ENCODE assay signal across 8 cellular contexts in the genomic region with DNA sequence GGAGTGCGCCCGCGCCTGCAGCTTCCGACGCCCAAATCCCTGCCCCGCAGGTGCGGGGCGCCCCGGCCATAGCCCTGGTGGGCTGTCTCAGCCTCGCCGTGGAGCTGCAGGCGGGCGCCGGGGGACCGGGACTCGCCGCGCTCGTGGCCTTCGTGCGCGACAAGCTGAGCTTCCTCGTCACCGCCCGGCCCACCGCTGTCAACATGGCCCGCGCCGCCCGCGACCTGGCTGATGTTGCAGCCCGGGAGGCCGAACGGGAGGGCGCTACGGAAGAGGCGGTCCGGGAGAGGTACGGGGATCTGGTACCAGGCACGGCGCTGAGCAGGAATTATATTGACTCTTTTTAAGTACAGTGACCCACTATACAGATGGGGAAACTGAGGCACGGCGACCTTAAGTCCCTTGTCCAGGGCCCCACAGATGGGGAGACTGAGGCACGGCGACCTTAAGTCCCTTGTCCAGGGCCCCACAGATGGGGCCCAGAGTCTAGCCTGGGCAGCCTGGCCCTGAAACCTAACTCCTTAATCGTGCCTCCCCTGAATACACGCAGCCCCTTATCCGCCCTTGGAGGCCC. TPM values are rescaled to one million over a fixed set of nuclear protein-coding genes. Genes with fewer than 3 reads are reported as not detected.
DNase-seq lines count a peak whose midpoint lies in the region; ATAC-seq and TF ChIP-seq lines count a peak whose summit lies in the region.

No MANE protein-coding gene starts in this region.

- H3K4me3 ChIP-seq in AG10803 (ENCODE audit: low read length): peak overlapping the region; percentile 77
- H3K4me3 ChIP-seq in mucosa of descending colon: peak overlapping the region; percentile 70

- peak overlapping the region; percentile 14 for H3K27ac Mint-ChIP-seq in type B pancreatic cell

- DNase-seq in AG10803 (ENCODE audit: low read depth): no peak
- peak; percentile 32 to 41 for DNase-seq in activated CD4-positive, alpha-beta T cell treated with anti-CD3 and anti-CD28 coated beads for 4 hours
- DNase-seq in effector CD4-positive, alpha-beta T cell: peak; percentile 28
- DNase-seq in mucosa of descending colon: peak in 2 of 3 donors; percentile 31 to 62
- DNase-seq in type B pancreatic cell (ENCODE audit: extremely low spot score, unreplicated experiment): no peak
- DNase-seq in NCI-H187 treated with DMSO at 0.1 percent for 48 hours (lab: John Stamatoyannopoulos, UW): no peak

- peaks cover 10% of the 10 kb centered on the region for H3K4me1 ChIP-seq in mucosa of descending colon (ENCODE audit: low read depth)

- H3K4me3 Mint-ChIP-seq in type B pancreatic cell: peak overlapping the region; percentile 93

- H3K4me1 Mint-ChIP-seq in type B pancreatic cell (ENCODE audit: unreplicated experiment): peaks cover 6% of the 10 kb centered on the region

- no peaks in the 10 kb centered on the region for H3K27me3 Mint-ChIP-seq in type B pancreatic cell

- peaks cover 3% of the 10 kb centered on the region for H3K36me3 ChIP-seq in mucosa of descending colon (ENCODE audit: low read depth)

- H3K9me3 Mint-ChIP-seq in type B pancreatic cell: no peaks in the 10 kb centered on the region

- TF ChIP-seq CTCF in AG10803 (conservative IDR thresholded peaks at IDR 0.05; ENCODE audit: low read length) (no peak), mucosa of descending colon (IDR thresholded peaks at IDR 0.05) (no peak), type B pancreatic cell (conservative IDR thresholded peaks at IDR 0.05) (no peak)

- intact Hi-C loops in mucosa of descending colon (cut with DNase I, micrococcal nuclease): no loop called here

- H3K36me3 Mint-ChIP-seq in type B pancreatic cell: peaks cover 4% of the 10 kb centered on the region

- no peaks in the 10 kb centered on the region for H3K9me3 ChIP-seq in mucosa of descending colon

- ATAC-seq in HG02588 (IDR thresholded peaks at IDR 0.05; ENCODE audit: unreplicated experiment) (peak; percentile 36), mucosa of descending colon (peak; percentile 55), GM21528 (IDR thresholded peaks at IDR 0.05; ENCODE audit: low FRiP score, unreplicated experiment) (no peak)

RNA-seq across cellular contexts. Expression of a gene that starts 0.6 kb away (rescaled TPM):
- total RNA-seq in mucosa of descending colon (10 to 100 TPM; 24.2 to 32.4 (median 28.7) TPM), type B pancreatic cell (ENCODE audit: low replicate concordance) (24.0 and 27.7 TPM in 2 replicates)

RNA-seq across cellular contexts. Expression of a gene that starts 9.3 kb away (rescaled TPM):
- total RNA-seq in mucosa of descending colon: 10 to 100 TPM; 47.8 to 49.5 (median 49.3) TPM
- total RNA-seq in type B pancreatic cell (ENCODE audit: low replicate concordance): 89.8 and 101 TPM in 2 replicates

RNA-seq across cellular contexts. Expression of a gene that starts 30.3 kb away (rescaled TPM):
- total RNA-seq in mucosa of descending colon (1 to 10 TPM; 4.1 to 4.6 (median 4.1) TPM), type B pancreatic cell (ENCODE audit: low replicate concordance) (15.0 and 15.7 TPM in 2 replicates)

Comparison
In these comparisons a context has a peak if more than half of its experiments do, and no peak if none do; other contexts are left out.
1. DNase-seq: peak in activated CD4-positive, alpha-beta T cell treated with anti-CD3 and anti-CD28 coated beads for 4 hours (2 of 2), effector CD4-positive, alpha-beta T cell (single experiment) and mucosa of descending colon (2 of 3); none in AG10803 (single experiment), type B pancreatic cell (single experiment) and NCI-H187 treated with DMSO at 0.1 percent for 48 hours (single experiment).